In the genomic region with DNA sequence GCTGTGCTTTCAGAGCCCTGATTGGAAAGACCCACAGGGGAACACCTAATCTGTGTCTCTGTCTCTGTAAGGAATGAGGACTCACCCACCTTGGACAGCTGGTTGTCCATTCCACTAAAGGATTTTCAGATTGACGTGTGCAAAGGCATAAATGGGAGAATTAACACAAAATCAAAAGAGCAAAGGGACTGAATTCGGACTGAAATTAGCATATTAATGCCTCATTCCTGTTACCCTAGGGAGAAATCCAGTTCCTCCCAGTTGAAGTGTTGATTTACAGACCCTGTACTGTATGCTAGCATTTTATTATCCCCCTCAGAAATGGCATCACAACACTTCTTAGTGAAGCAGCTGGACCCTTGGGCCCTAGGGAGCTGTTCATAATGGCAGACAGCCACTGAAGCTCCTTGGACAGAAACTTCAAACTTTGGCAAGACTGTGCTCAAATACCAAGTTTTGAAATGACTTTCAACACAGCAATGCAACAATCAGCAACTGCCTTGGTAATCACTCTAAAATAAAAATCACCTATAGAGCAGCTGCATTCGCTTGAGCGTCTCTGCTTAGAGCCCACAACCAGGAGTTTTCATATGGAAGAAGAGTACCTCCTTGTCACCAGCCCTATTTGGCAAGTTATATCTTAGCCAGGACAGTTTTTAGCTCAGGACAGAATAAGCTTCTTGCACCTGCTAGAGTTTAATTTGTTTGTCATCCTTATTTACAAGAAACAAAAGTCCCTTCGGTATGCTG, we compare ENCODE assay signal across 1 cellular context.
TF ChIP-seq lines count a peak whose summit lies in the region.

No MANE protein-coding gene starts in this region.

TF ChIP-seq in HepG2, 621 proteins besides CTCF, POLR2A, EP300 and RAD21 (continued from another document):
- TF ChIP-seq SCMH1 (CRISPR knock-in tag; IDR thresholded peaks at IDR 0.05; ENCODE audit: borderline replicate concordance), result no peak
- TF ChIP-seq, protein P1, sequence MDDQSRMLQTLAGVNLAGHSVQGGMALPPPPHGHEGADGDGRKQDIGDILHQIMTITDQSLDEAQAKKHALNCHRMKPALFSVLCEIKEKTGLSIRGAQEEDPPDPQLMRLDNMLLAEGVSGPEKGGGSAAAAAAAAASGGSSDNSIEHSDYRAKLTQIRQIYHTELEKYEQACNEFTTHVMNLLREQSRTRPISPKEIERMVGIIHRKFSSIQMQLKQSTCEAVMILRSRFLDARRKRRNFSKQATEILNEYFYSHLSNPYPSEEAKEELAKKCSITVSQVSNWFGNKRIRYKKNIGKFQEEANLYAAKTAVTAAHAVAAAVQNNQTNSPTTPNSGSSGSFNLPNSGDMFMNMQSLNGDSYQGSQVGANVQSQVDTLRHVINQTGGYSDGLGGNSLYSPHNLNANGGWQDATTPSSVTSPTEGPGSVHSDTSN (CRISPR knock-in tag; IDR thresholded peaks at IDR 0.05; ENCODE audit: borderline replicate concordance), result no peak
